8 cellular contexts compared by ENCODE assay signal in the genomic region with DNA sequence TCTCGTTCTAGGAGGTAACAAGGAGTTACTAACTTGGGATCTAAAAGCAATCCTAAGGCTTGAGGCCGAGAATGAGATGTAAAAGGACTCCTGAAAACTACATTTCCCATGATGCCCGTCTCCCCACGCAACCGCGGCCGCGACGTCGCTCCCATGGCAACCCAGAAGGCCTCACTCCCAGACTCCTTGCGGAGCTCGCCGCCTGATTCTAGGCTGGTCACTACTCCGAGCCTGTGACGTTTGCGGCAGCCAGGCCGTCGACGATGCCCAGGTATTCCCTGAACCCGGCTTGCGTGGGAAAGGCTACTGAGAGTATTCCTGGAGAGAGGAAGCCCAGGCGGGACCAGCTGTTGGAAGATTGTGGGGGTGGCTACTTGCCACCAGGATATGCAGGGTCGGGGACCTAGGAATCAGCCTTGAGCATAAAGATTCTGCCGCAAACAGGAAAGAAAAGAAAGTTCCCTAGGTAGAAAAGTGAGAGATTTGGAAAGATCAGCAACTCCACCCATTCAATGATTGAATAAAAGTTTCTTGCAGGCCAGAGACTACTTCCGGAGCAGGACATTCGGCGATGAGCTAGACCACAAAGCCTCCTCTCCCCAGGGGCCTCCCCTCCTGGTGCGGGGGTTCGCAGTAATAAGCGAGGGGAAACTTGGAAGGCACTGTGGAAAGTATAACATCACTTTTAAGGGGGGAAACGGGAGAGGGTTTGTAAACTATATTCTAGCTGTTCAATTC. TPM values are rescaled to one million over a fixed set of nuclear protein-coding genes. Genes with fewer than 3 reads are reported as not detected.
DNase-seq lines count a peak whose midpoint lies in the region; ATAC-seq and TF ChIP-seq lines count a peak whose summit lies in the region.

A gene (plus strand): TSS at position 164 of the 738 bp plus-strand sequence. CDS start 100 bp downstream, at position 264.

- peak within 1 kb of the TSS; percentile 93 for H3K4me3 Mint-ChIP-seq in activated naive CD8-positive, alpha-beta T cell treated with anti-CD3 and anti-CD28 coated beads for 36 hours

- TF ChIP-seq EP300 in ovary (IDR thresholded peaks at IDR 0.05) = no peak

- peaks cover 2% of the 10 kb centered on the region for H3K4me1 ChIP-seq in ovary (ENCODE audit: insufficient read depth)
- H3K4me1 ChIP-seq in thymus (ENCODE audit: control insufficient read depth, insufficient read depth, low read length) = peaks cover 2% of the 10 kb centered on the region

- WGBS in ovary, 3 donors = 0 to 1% (median 0%) methylated on average over 31 of the region's 31 CpGs
- 1% methylated on average over 31 of the region's 31 CpGs for WGBS in thymus

- H3K27ac ChIP-seq in ovary = peak within 1 kb of the TSS in 1 of 2 donors; percentile 90
- peak within 1 kb of the TSS; percentile 36 for H3K27ac ChIP-seq in thymus (ENCODE audit: low read depth)

- H3K27me3 ChIP-seq in GM06990 (replicated peaks; ENCODE audit: control insufficient read depth, insufficient read depth, low read length) = no peaks in the 10 kb centered on the region
- no peaks in the 10 kb centered on the region for H3K27me3 ChIP-seq in ovary
- no peaks in the 10 kb centered on the region for H3K27me3 ChIP-seq in thymus (ENCODE audit: control insufficient read depth, insufficient read depth)

- peak; percentile 72 for TF ChIP-seq POLR2A in ovary (IDR thresholded peaks at IDR 0.05)

- H3K9me3 Mint-ChIP-seq in activated naive CD8-positive, alpha-beta T cell treated with anti-CD3 and anti-CD28 coated beads for 36 hours = no peaks in the 10 kb centered on the region

- DNase-seq in GM06990 (ENCODE audit: extremely low read depth, insufficient read length) = peak; percentile 86
- peak; percentile 66 for DNase-seq in NCI-H1092 treated with DMSO at 0.1 percent for 48 hours (lab: John Stamatoyannopoulos, UW)
- DNase-seq in SKM-1 treated with dmso at 0.1 percent for 144 hours (lab: John Stamatoyannopoulos, UW; ENCODE audit: unreplicated experiment) = peak; percentile 80
- DNase-seq in activated naive CD8-positive, alpha-beta T cell treated with anti-CD3 and anti-CD28 coated beads for 36 hours = peak; percentile 85
- peak; percentile 79 to 96 (median 90) for DNase-seq in head of caudate nucleus
- peak; percentile 78 to 91 (median 91) for DNase-seq in ovary

- intact Hi-C loops in head of caudate nucleus (cut with DNase I) (no loop called here), ovary (cut with DNase I) (no loop called here)

- peaks cover 2% of the 10 kb centered on the region; the same call in 1 of the 2 replicates for H3K36me3 ChIP-seq in GM06990 (ENCODE audit: control insufficient read depth, insufficient read depth, low read length)
- H3K36me3 ChIP-seq in ovary = no peaks in the 10 kb centered on the region
- no peaks in the 10 kb centered on the region for H3K36me3 ChIP-seq in thymus (ENCODE audit: control insufficient read depth, insufficient read depth)

- H3K4me3 ChIP-seq in GM06990 (replicated peaks; ENCODE audit: low read depth, low read length) = peak within 1 kb of the TSS; percentile 93
- peak within 1 kb of the TSS; percentile 60 for H3K4me3 ChIP-seq in ovary
- peak within 1 kb of the TSS; percentile 80 for H3K4me3 ChIP-seq in thymus (ENCODE audit: low read length)

- peak; percentile 99 for ATAC-seq in HG02588 (IDR thresholded peaks at IDR 0.05; ENCODE audit: unreplicated experiment)

- H3K27me3 Mint-ChIP-seq in activated naive CD8-positive, alpha-beta T cell treated with anti-CD3 and anti-CD28 coated beads for 36 hours = no peaks in the 10 kb centered on the region

- no peaks in the 10 kb centered on the region for H3K9me3 ChIP-seq in ovary
- H3K9me3 ChIP-seq in thymus (ENCODE audit: control insufficient read depth) = no peaks in the 10 kb centered on the region

- TF ChIP-seq CTCF in GM06990 (IDR thresholded peaks at IDR 0.05; ENCODE audit: insufficient read depth, low read length, poor library complexity, severe bottlenecking) = no peak
- TF ChIP-seq CTCF in ovary (IDR thresholded peaks at IDR 0.05) = no peak

- peaks cover 16% of the 10 kb centered on the region for H3K4me1 Mint-ChIP-seq in activated naive CD8-positive, alpha-beta T cell treated with anti-CD3 and anti-CD28 coated beads for 36 hours

- peak within 1 kb of the TSS; percentile 91 for H3K27ac Mint-ChIP-seq in activated naive CD8-positive, alpha-beta T cell treated with anti-CD3 and anti-CD28 coated beads for 36 hours

- no peaks in the 10 kb centered on the region for H3K36me3 Mint-ChIP-seq in activated naive CD8-positive, alpha-beta T cell treated with anti-CD3 and anti-CD28 coated beads for 36 hours

RNA-seq across cellular contexts. Expression of the gene that starts here (rescaled TPM):
- total RNA-seq in activated naive CD8-positive, alpha-beta T cell treated with anti-CD3 and anti-CD28 coated beads for 36 hours = 1 to 10 TPM; 9.6 to 10.0 TPM
- 10 to 100 TPM; 18.1 to 54.3 (median 31.6) TPM for total RNA-seq in ovary
- 10 to 100 TPM; 30.5 to 33.7 TPM for polyA plus RNA-seq in ovary
- 26.4 TPM for polyA plus RNA-seq in thymus
